ENCODE assay signal across 19 cellular contexts in the genomic region with DNA sequence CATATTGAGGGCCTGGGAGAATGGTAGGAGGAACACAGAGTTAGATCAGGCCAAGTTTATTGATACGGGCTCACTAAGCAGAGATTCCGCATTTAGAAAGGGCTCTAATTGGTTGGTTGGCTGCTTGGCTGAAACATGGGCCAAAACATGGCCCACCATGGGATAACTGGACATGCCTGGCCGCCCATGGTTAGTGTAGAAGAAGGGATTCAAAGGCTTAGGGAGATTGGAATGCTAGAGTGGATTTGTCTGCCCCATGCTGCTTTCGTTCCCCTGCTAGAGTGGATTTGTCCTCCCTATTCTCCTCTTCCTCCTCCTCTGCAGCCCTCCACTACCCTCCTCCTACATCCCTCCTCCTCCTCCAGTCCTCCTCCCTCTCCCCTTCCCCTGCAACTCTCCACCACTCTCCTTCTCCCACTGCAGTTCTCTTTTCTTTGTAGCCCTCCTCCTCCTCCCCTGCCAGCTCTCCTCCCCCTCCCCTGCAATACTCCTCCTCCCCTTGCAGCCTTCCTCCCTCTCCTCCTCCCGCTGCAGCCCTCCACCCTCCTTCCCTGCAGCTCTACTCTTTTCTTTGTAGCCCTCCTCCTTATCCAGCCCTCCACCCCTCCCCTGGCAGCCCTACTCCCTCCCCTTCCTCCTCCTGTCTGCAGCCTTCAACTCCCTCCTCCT. TPM values are rescaled to one million over a fixed set of nuclear protein-coding genes. Genes with fewer than 3 reads are reported as not detected.
DNase-seq lines count a peak whose midpoint lies in the region; ATAC-seq and TF ChIP-seq lines count a peak whose summit lies in the region.
"Had no signal": no experiment of that assay in that cellular context is flagged by ENCODE, and none has a peak within 500 bp of the region (broad histone marks: within the 10 kb centered on the region; RNA-seq: fewer than 3 reads in every experiment).

No MANE protein-coding gene starts in this region.

- no peak overlapping the region for H3K4me3 Mint-ChIP-seq in effector memory CD8-positive, alpha-beta T cell
- no peak overlapping the region for H3K4me3 Mint-ChIP-seq in neural crest cell
- H3K4me3 Mint-ChIP-seq in type B pancreatic cell = no peak overlapping the region
- H3K4me3 Mint-ChIP-seq: CD4-positive, alpha-beta T cell had no signal

- TF ChIP-seq CTCF in WERI-Rb-1 (IDR thresholded peaks at IDR 0.05; ENCODE audit: low read depth, low read length) (no peak), neural crest cell (conservative IDR thresholded peaks at IDR 0.05) (no peak), type B pancreatic cell (conservative IDR thresholded peaks at IDR 0.05) (no peak)

- no peaks in the 10 kb centered on the region for H3K4me1 Mint-ChIP-seq in effector memory CD8-positive, alpha-beta T cell (ENCODE audit: low read depth in 2 of 2)
- H3K4me1 Mint-ChIP-seq in neural crest cell (peaks cover 12% of the 10 kb centered on the region), type B pancreatic cell (ENCODE audit: unreplicated experiment) (peaks cover 12% of the 10 kb centered on the region)
- H3K4me1 Mint-ChIP-seq: IgD-negative memory B cell had no signal

- no peaks in the 10 kb centered on the region for H3K9me3 ChIP-seq in WERI-Rb-1 (ENCODE audit: severe bottlenecking)
- H3K9me3 ChIP-seq: BE2C had no signal

- H3K27me3 Mint-ChIP-seq in effector memory CD8-positive, alpha-beta T cell = no peaks in the 10 kb centered on the region
- no peaks in the 10 kb centered on the region for H3K27me3 Mint-ChIP-seq in neural crest cell (ENCODE audit: low read depth)
- no peaks in the 10 kb centered on the region for H3K27me3 Mint-ChIP-seq in type B pancreatic cell
- H3K27me3 Mint-ChIP-seq: CD4-positive, alpha-beta T cell; IgD-negative memory B cell had no signal

- H3K9me3 Mint-ChIP-seq in effector memory CD8-positive, alpha-beta T cell = no peaks in the 10 kb centered on the region
- H3K9me3 Mint-ChIP-seq in neural crest cell (peaks cover 7% of the 10 kb centered on the region), type B pancreatic cell (no peaks in the 10 kb centered on the region)
- H3K9me3 Mint-ChIP-seq: CD4-positive, alpha-beta T cell; IgD-negative memory B cell had no signal

- H3K4me3 ChIP-seq in WERI-Rb-1 (ENCODE audit: low read depth, low read length) = no peak overlapping the region
- H3K4me3 ChIP-seq: SJSA1 had no signal

- ATAC-seq in effector memory CD8-positive, alpha-beta T cell (replicated peaks) = no peak
- ATAC-seq in GM19463 (IDR thresholded peaks at IDR 0.05; ENCODE audit: unreplicated experiment) = no peak

- H3K27ac Mint-ChIP-seq in effector memory CD8-positive, alpha-beta T cell = peak overlapping the region; percentile 15 to 83
- H3K27ac Mint-ChIP-seq in neural crest cell (ENCODE audit: unreplicated experiment) = peak overlapping the region; percentile 27
- peak overlapping the region; percentile 31 for H3K27ac Mint-ChIP-seq in type B pancreatic cell
- H3K27ac Mint-ChIP-seq: CD4-positive, alpha-beta T cell; IgD-negative memory B cell had no signal

- peaks cover 11% of the 10 kb centered on the region for H3K36me3 ChIP-seq in WERI-Rb-1

- DNase-seq in WERI-Rb-1 (peak; percentile 32), neural crest cell (ENCODE audit: low read depth, low spot score) (no peak), type B pancreatic cell (ENCODE audit: extremely low spot score, unreplicated experiment) (no peak), HCEC 1CT (no peak), DMS79 (lab: John Stamatoyannopoulos, UW) (no peak)
- DNase-seq in effector memory CD8-positive, alpha-beta T cell = no peak
- DNase-seq: BE2C; Calu3; CD4-positive, alpha-beta T cell; DMS53; GOT3; NCI-H1105 treated with DMSO at 0.1 percent for 48 hours; NCI-H1694 treated with DMSO at 0.1 percent for 48 hours; NCI-H2107; NCI-H2227 treated with DMSO at 0.1 percent for 48 hours; NCI-H524 had no signal

- H3K36me3 Mint-ChIP-seq in effector memory CD8-positive, alpha-beta T cell (ENCODE audit: insufficient read depth) = peaks cover 3% of the 10 kb centered on the region
- H3K36me3 Mint-ChIP-seq in neural crest cell (ENCODE audit: low read depth) = peaks cover 26% of the 10 kb centered on the region
- peaks cover 23% of the 10 kb centered on the region for H3K36me3 Mint-ChIP-seq in type B pancreatic cell

- no peaks in the 10 kb centered on the region for H3K27me3 ChIP-seq in WERI-Rb-1 (ENCODE audit: insufficient read depth, low read depth, severe bottlenecking)
- H3K27me3 ChIP-seq: BE2C, SJSA1 had no signal

- no peak overlapping the region for H3K27ac ChIP-seq in WERI-Rb-1
- H3K27ac ChIP-seq: SJSA1 had no signal

RNA-seq across cellular contexts. Expression of a gene that starts 17.2 kb away (rescaled TPM):
- total RNA-seq in neural crest cell (6.9 and 8.7 TPM in 2 replicates), type B pancreatic cell (ENCODE audit: low replicate concordance) (41.5 and 108 TPM in 2 replicates)
- total RNA-seq: CD4-positive, alpha-beta T cell had no signal
